ENCODE assay signal across 8 cellular contexts in the genomic region with DNA sequence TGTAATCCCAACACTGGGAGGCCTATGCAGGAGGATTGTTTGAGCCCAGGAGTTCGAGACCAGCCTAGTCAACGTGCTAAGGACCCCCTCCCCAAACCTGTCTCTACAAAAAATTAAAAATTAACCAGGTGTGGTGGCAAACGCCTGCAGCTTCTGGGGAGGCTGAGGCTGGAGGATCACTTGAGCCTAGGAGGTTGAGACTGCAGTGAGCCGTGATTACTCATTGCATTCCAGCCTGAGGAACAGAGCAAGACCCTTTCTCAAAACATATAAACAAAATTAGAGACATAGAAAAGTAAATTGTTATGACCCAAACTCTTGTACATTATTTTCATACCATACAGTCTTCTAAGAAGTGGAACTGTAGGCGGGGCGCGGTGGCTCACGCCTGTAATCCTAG. TPM values are rescaled to one million over a fixed set of nuclear protein-coding genes. Genes with fewer than 3 reads are reported as not detected.
DNase-seq lines count a peak whose midpoint lies in the region; TF ChIP-seq lines count a peak whose summit lies in the region.

No MANE protein-coding gene starts in this region.

- DNase-seq in ELR (ENCODE audit: low read depth): peak; percentile 37
- no peak for DNase-seq in SJCRH30
- no peak for DNase-seq in fibroblast of mammary gland (ENCODE audit: low read depth)
- DNase-seq in NCI-H1694 treated with DMSO at 0.1 percent for 48 hours (lab: John Stamatoyannopoulos, UW): no peak
- no peak for DNase-seq in DMS 273 treated with DMSO at 0.1 percent for 48 hours (lab: John Stamatoyannopoulos, UW)
- DNase-seq in stimulated activated CD4-positive, alpha-beta T cell treated with anti-CD3 and anti-CD28 coated beads, Interleukin-1b, Interleukin-23, amount 100 ng/mL, for 48 hours: no peak
- no peak for DNase-seq in inferior parietal cortex (ENCODE audit: extremely low spot score)

- H3K4me1 ChIP-seq in SJCRH30 (no peaks in the 10 kb centered on the region), rectal smooth muscle tissue (ENCODE audit: control insufficient read depth, insufficient read depth, low read length) (peaks cover 11% of the 10 kb centered on the region)

- H3K4me3 ChIP-seq in SJCRH30 (peak overlapping the region; percentile 100), fibroblast of mammary gland (ENCODE audit: control insufficient read depth, low read depth, low read length) (peak overlapping the region; percentile 90), rectal smooth muscle tissue (ENCODE audit: low read length) (peak overlapping the region; percentile 94)

- no peak for TF ChIP-seq CTCF in fibroblast of mammary gland (conservative IDR thresholded peaks at IDR 0.05; ENCODE audit: control insufficient read depth, insufficient read depth, low read depth, low read length)

- H3K27me3 ChIP-seq in SJCRH30: no peaks in the 10 kb centered on the region
- no peaks in the 10 kb centered on the region for H3K27me3 ChIP-seq in rectal smooth muscle tissue (ENCODE audit: control insufficient read depth, insufficient read depth, low read length)

- H3K27ac ChIP-seq in SJCRH30 (no peak overlapping the region), rectal smooth muscle tissue (ENCODE audit: low read depth, low read length) (no peak overlapping the region)

- H3K9me3 ChIP-seq in SJCRH30 (replicated peaks): no peaks in the 10 kb centered on the region

- H3K9ac ChIP-seq in rectal smooth muscle tissue (ENCODE audit: low read length): no peak overlapping the region

- H3K36me3 ChIP-seq in SJCRH30: peaks cover 16% of the 10 kb centered on the region
- peaks cover 3% of the 10 kb centered on the region for H3K36me3 ChIP-seq in rectal smooth muscle tissue (ENCODE audit: control insufficient read depth, insufficient read depth, low read length)

RNA-seq across cellular contexts. Expression of a gene that starts 1.1 kb away (rescaled TPM):
- total RNA-seq in SJCRH30 (2014; rRNA removed; shearing (Covaris generic)): 33.2 and 35.2 TPM in 2 replicates

RNA-seq across cellular contexts. Expression of a gene that starts 11.8 kb away (rescaled TPM):
- total RNA-seq in SJCRH30 (2014; rRNA removed; shearing (Covaris generic)): 46.3 and 56.9 TPM in 2 replicates
